Comparison of ENCODE assay signal across 18 cellular contexts in the genomic region with DNA sequence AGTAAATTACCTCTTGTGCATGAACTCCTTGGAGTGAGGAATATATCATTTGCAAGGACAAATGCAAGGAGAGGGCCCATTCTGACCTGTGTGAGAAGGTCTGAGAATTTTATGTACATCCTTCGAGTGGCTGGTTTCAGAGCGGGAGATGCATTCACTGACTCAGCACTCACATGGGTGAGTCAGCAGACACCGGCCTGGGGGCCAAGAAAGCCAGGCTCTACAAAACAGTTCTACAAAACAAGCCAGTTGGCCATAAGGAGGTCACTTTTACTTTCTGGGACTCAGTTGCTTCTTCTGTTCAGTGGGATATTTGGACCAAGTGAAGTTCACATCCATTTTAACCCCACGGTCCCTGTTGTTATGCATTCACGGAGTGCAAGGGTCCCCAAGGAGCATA. TPM values are rescaled to one million over a fixed set of nuclear protein-coding genes. Genes with fewer than 3 reads are reported as not detected.
A peak's percentile ranks its signal among the peaks of the same experiment; 100 is the strongest.
DNase-seq lines count a peak whose midpoint lies in the region; TF ChIP-seq lines count a peak whose summit lies in the region.
"Had no signal": no experiment of that assay in that cellular context is flagged by ENCODE, and none has a peak within 500 bp of the region (broad histone marks: within the 10 kb centered on the region; RNA-seq: fewer than 3 reads in every experiment).

No MANE protein-coding gene starts in this region.

- no peak overlapping the region for H3K4me2 ChIP-seq in mesendoderm (ENCODE audit: low read length)

- no peak overlapping the region for H3K23ac ChIP-seq in mesendoderm (ENCODE audit: low read length)

- no peak overlapping the region for H2BK5ac ChIP-seq in mesendoderm (ENCODE audit: low read length)

- H3K79me1 ChIP-seq in mesendoderm (ENCODE audit: low read length), result no peaks in the 10 kb centered on the region

- H2BK120ac ChIP-seq in mesendoderm (ENCODE audit: low read depth, low read length), result no peak overlapping the region

- H4K5ac ChIP-seq in mesendoderm (ENCODE audit: low read length), result no peak overlapping the region

- no peaks in the 10 kb centered on the region for H3K4me1 ChIP-seq in mesendoderm (ENCODE audit: control insufficient read depth, low read depth, low read length)
- H3K4me1 ChIP-seq: upper lobe of right lung had no signal

- no CpG with 5 or more reads among the region's 5 CpGs for WGBS in mesendoderm (ENCODE audit: extremely low coverage, insufficient coverage, low lambda C conversion rate)

- no peak for TF ChIP-seq CTCF in cardiac fibroblast (IDR thresholded peaks at IDR 0.05; ENCODE audit: low read depth, low read length)

- H4K8ac ChIP-seq in mesendoderm (ENCODE audit: low read depth, low read length), result no peak overlapping the region

- H3K79me2 ChIP-seq in mesendoderm (ENCODE audit: control insufficient read depth, insufficient read depth, low read length), result no peaks in the 10 kb centered on the region

- H3K27ac ChIP-seq in mesendoderm (ENCODE audit: low read depth, low read length), result no peak overlapping the region
- H3K27ac ChIP-seq: upper lobe of right lung had no signal

- no peak overlapping the region for H3K4me3 ChIP-seq in cardiac fibroblast (replicated peaks in 1 of 2; ENCODE audit: low read depth in 2 of 2, low read length in 2 of 2)
- H3K4me3 ChIP-seq in mesendoderm (ENCODE audit: low read length), result no peak overlapping the region
- H3K4me3 ChIP-seq: upper lobe of right lung had no signal

- no peak overlapping the region for H3K9ac ChIP-seq in mesendoderm (ENCODE audit: low read length)

- no peak overlapping the region for H2AK5ac ChIP-seq in mesendoderm (ENCODE audit: low read length)

- DNase-seq in EH (ENCODE audit: low read depth) (peak; percentile 72), LHCN-M2 (ENCODE audit: low read depth) (peak; percentile 36), cardiac fibroblast (ENCODE audit: low read depth in 2 of 2) (peak; percentile 36 to 60), kidney tubule cell (ENCODE audit: low spot score) (peak; percentile 35), SKM-1 (lab: John Stamatoyannopoulos, UW; ENCODE audit: unreplicated experiment) (no peak), mesendoderm (no peak), AML-193 (lab: John Stamatoyannopoulos, UW) (no peak)
- DNase-seq in activated CD4-positive, alpha-beta T cell treated with anti-CD3 and anti-CD28 coated beads, Interleukin-2, amount 50 U/mL, for 48 hours, result no peak
- DNase-seq: activated CD4-positive, CD25-positive, alpha-beta regulatory T cell; aorta; effector memory CD8-positive, alpha-beta T cell; left colon; naive thymus-derived CD4-positive, alpha-beta T cell; NCI-H1436 treated with DMSO at 0.1 percent for 48 hours; NCI-H446; stimulated activated CD4-positive, alpha-beta T cell treated with anti-CD3 and anti-CD28 coated beads, Interleukin-4, amount 100 ng/mL, for 24 hours; upper lobe of right lung had no signal

- H3K27me3 ChIP-seq in mesendoderm (ENCODE audit: insufficient read depth, low read length, poor library complexity), result no peaks in the 10 kb centered on the region

- no peak overlapping the region for H3K18ac ChIP-seq in mesendoderm (ENCODE audit: low read length)

- H3K56ac ChIP-seq in mesendoderm (ENCODE audit: low read length), result no peak overlapping the region

- no peak overlapping the region for H2BK15ac ChIP-seq in mesendoderm (replicated peaks; ENCODE audit: low read depth)

- no peaks in the 10 kb centered on the region for H3K36me3 ChIP-seq in mesendoderm (ENCODE audit: control insufficient read depth, insufficient read depth, low read length)
- H3K36me3 ChIP-seq: upper lobe of right lung had no signal

- no peak overlapping the region for H3K4ac ChIP-seq in mesendoderm (ENCODE audit: low read depth, low read length)

RNA-seq across cellular contexts. Expression of gene CYP26B1, which starts 35.2 kb away (rescaled TPM):
- total RNA-seq in LHCN-M2 (2014; rRNA removed), result 2.1 and 2.3 TPM in 2 replicates
- 0.26 TPM for polyA plus RNA-seq in LHCN-M2 (2012)
- 0.15 TPM for polyA plus RNA-seq in mesendoderm (2013, experiment 1 of 2)
- 0.13 TPM for polyA plus RNA-seq in mesendoderm (2013, experiment 2 of 2)
- total RNA-seq: naive thymus-derived CD4-positive, alpha-beta T cell had no signal
- polyA plus RNA-seq: CD14-positive monocyte; naive thymus-derived CD4-positive, alpha-beta T cell had no signal

Comparison
In these comparisons a context has a peak if more than half of its experiments do, and no peak if none do; other contexts are left out.
1. DNase-seq: peak in EH (single experiment), LHCN-M2 (single experiment), cardiac fibroblast (2 of 2) and kidney tubule cell (single experiment); none in SKM-1 (single experiment), mesendoderm (single experiment), AML-193 (0 of 2) and activated CD4-positive, alpha-beta T cell treated with anti-CD3 and anti-CD28 coated beads, Interleukin-2, amount 50 U/mL, for 48 hours (0 of 2).